In genomic region chr5:116084891-116085715, GRCh38 we compare ENCODE assay signal across 8 cellular contexts. TPM values are rescaled to one million over a fixed set of nuclear protein-coding genes. Genes with fewer than 3 reads are reported as not detected.
A peak's percentile ranks its signal among the peaks of the same experiment; 100 is the strongest.
DNase-seq lines count a peak whose midpoint lies in the region; ATAC-seq and TF ChIP-seq lines count a peak whose summit lies in the region.

Gene COMMD10 (plus strand): TSS chr5:116085025.

- H3K27ac ChIP-seq in BLaER1 treated with 17β-estradiol and CSF1 and Interleukin-3, amounts not matched to agents 10 nM and 100 nM = peak within 1 kb of the TSS; percentile 93 to 98 (median 96)
- peak within 1 kb of the TSS; percentile 67 to 82 for H3K27ac ChIP-seq in liver (ENCODE audit: low read depth in 1 of 2, low read length in 2 of 2)

- DNase-seq in GM19240 (ENCODE audit: insufficient read length, low spot score) (peak; percentile 30), NCI-H748 treated with DMSO at 0.1 percent for 48 hours (lab: John Stamatoyannopoulos, UW) (peak; percentile 72), dermis microvascular lymphatic vessel endothelial cell (ENCODE audit: low read depth in 2 of 2) (peak; percentile 47 to 79)
- DNase-seq in activated CD4-positive, alpha-beta T cell treated with anti-CD3 and anti-CD28 coated beads, Interleukin-2, amount 50 U/mL, for 4 hours = peak; percentile 73 to 76
- DNase-seq in stimulated activated CD4-positive, alpha-beta T cell treated with anti-CD3 and anti-CD28 coated beads, Interleukin-4, amount 100 ng/mL, for 1 hour = peak; percentile 74

- TF ChIP-seq RAD21 in liver (IDR thresholded peaks at IDR 0.05) = no peak

- peaks cover 15 to 39% (median 24%) of the 10 kb centered on the region in 10 experiments for H3K4me1 ChIP-seq in BLaER1 treated with 17β-estradiol and CSF1 and Interleukin-3, amounts not matched to agents 10 nM and 100 nM
- H3K4me1 ChIP-seq in liver (ENCODE audit: control insufficient read depth in 4 of 4, insufficient read depth in 4 of 4, low read length in 3 of 4) = peaks cover 5 to 12% (median 7%) of the 10 kb centered on the region in 4 donors

- no peaks in the 10 kb centered on the region; a peak in 2 of 22 replicates for H3K9me3 ChIP-seq in BLaER1 treated with 17β-estradiol and CSF1 and Interleukin-3, amounts not matched to agents 10 nM and 100 nM (replicated peaks in 1 of 11)
- H3K9me3 ChIP-seq in liver (ENCODE audit: control insufficient read depth in 4 of 4, low read length in 3 of 4) = no peaks in the 10 kb centered on the region

- peak within 1 kb of the TSS; percentile 81 to 95 (median 89) for H3K4me2 ChIP-seq in BLaER1 treated with 17β-estradiol and CSF1 and Interleukin-3, amounts not matched to agents 10 nM and 100 nM

- peak within 1 kb of the TSS; percentile 74 to 82 (median 78) for H3K4me3 ChIP-seq in BLaER1 treated with 17β-estradiol and CSF1 and Interleukin-3, amounts not matched to agents 10 nM and 100 nM
- H3K4me3 ChIP-seq in liver (ENCODE audit: low read depth in 1 of 3, low read length in 3 of 3) = peak within 1 kb of the TSS; percentile 90 to 98 (median 97)

- no peaks in the 10 kb centered on the region for H4K20me1 ChIP-seq in BLaER1 treated with 17β-estradiol and CSF1 and Interleukin-3, amounts not matched to agents 10 nM and 100 nM

- ATAC-seq in HG03457 (IDR thresholded peaks at IDR 0.05; ENCODE audit: unreplicated experiment) = peak; percentile 92

- peak within 1 kb of the TSS; percentile 92 to 98 (median 96) for H3K9ac ChIP-seq in BLaER1 treated with 17β-estradiol and CSF1 and Interleukin-3, amounts not matched to agents 10 nM and 100 nM
- H3K9ac ChIP-seq in liver (ENCODE audit: low read depth in 1 of 2, low read length in 2 of 2) = peak within 1 kb of the TSS; percentile 51 to 82

- peaks cover 16 to 39% (median 24%) of the 10 kb centered on the region in 11 experiments; a peak in 21 of 22 replicates for H3K36me3 ChIP-seq in BLaER1 treated with 17β-estradiol and CSF1 and Interleukin-3, amounts not matched to agents 10 nM and 100 nM
- H3K36me3 ChIP-seq in liver (ENCODE audit: control insufficient read depth in 4 of 4, insufficient read depth in 3 of 4, low read depth in 1 of 4, low read length in 3 of 4) = no peaks in the 10 kb centered on the region

- WGBS in liver = under 1% methylated on average over 64 of the region's 64 CpGs

- no peaks in the 10 kb centered on the region for H3K27me3 ChIP-seq in BLaER1 treated with 17β-estradiol and CSF1 and Interleukin-3, amounts not matched to agents 10 nM and 100 nM
- no peaks in the 10 kb centered on the region for H3K27me3 ChIP-seq in liver (ENCODE audit: control insufficient read depth in 4 of 4, insufficient read depth in 4 of 4, low read length in 3 of 4)

- no peak for TF ChIP-seq CTCF in liver (IDR thresholded peaks at IDR 0.05; ENCODE audit: low read depth, low read length, missing input control)

TF ChIP-seq in liver, 16 proteins besides CTCF, POLR2A, EP300 and RAD21:
- TF ChIP-seq, protein P1, sequence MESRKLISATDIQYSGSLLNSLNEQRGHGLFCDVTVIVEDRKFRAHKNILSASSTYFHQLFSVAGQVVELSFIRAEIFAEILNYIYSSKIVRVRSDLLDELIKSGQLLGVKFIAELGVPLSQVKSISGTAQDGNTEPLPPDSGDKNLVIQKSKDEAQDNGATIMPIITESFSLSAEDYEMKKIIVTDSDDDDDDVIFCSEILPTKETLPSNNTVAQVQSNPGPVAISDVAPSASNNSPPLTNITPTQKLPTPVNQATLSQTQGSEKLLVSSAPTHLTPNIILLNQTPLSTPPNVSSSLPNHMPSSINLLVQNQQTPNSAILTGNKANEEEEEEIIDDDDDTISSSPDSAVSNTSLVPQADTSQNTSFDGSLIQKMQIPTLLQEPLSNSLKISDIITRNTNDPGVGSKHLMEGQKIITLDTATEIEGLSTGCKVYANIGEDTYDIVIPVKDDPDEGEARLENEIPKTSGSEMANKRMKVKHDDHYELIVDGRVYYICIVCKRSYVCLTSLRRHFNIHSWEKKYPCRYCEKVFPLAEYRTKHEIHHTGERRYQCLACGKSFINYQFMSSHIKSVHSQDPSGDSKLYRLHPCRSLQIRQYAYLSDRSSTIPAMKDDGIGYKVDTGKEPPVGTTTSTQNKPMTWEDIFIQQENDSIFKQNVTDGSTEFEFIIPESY (IDR thresholded peaks at IDR 0.05) = peak; percentile 38
- no peak for TF ChIP-seq FOXA2 (IDR thresholded peaks at IDR 0.05)
- TF ChIP-seq EGR1 (IDR thresholded peaks at IDR 0.05; ENCODE audit: low read depth in 2 of 2) = peak in 1 of 2 donors; percentile 3
- TF ChIP-seq YY1 (IDR thresholded peaks at IDR 0.05) = peak; percentile 99
- no peak for TF ChIP-seq ATF3 (IDR thresholded peaks at IDR 0.05)
- TF ChIP-seq HNF4A (conservative IDR thresholded peaks at IDR 0.05) = no peak
- peak; percentile 25 for TF ChIP-seq TAF1 (conservative IDR thresholded peaks at IDR 0.05)
- TF ChIP-seq, protein P2, sequence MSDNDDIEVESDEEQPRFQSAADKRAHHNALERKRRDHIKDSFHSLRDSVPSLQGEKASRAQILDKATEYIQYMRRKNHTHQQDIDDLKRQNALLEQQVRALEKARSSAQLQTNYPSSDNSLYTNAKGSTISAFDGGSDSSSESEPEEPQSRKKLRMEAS (IDR thresholded peaks at IDR 0.05) = peak; percentile 14
- peak; percentile 59 to 85 for TF ChIP-seq GABPA (IDR thresholded peaks at IDR 0.05 in 1 of 2, conservative IDR thresholded peaks at IDR 0.05 in 1 of 2)

RNA-seq across cellular contexts. Expression of gene COMMD10, which starts in this region (rescaled TPM):
- total RNA-seq in dermis microvascular lymphatic vessel endothelial cell (37.7 and 38.2 TPM in 2 replicates), liver (10 to 100 TPM; 22.3 to 30.5 TPM)
- polyA plus RNA-seq in liver = 10 to 100 TPM in 1 of 2 donors, 1 to 10 TPM in 1; 8.9 to 16.3 TPM

Comparison
In these comparisons a context has a peak if more than half of its experiments do, and no peak if none do; other contexts are left out.
1. Peak in every context shown above with its lines: DNase-seq, ATAC-seq, H3K4me3 ChIP-seq and H3K27ac ChIP-seq.